Comparison of ENCODE assay signal across 1 cellular context in the genomic region with DNA sequence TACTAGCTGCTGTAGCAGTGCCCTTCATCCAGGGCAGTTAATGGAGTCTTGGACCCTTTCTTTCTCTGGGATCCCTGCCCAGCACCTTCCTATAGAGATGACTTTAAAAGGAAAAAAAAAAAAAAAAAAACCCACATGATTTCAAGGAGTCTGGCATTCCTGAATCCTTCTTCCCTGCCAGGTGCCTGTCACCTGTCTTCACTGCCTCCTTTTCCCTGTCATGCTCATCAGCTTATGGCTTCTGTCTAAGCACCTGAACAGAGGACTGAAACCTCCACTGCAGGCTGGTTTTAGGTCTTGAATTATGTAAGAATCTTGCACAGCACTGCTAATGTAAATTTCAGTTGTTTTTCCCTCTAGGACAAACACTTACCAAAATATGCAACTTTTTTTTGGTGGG.
TF ChIP-seq lines count a peak whose summit lies in the region.

No MANE protein-coding gene starts in this region.

TF ChIP-seq in K562, 482 proteins besides CTCF, POLR2A, EP300 and RAD21:
- TF ChIP-seq, protein P1, sequence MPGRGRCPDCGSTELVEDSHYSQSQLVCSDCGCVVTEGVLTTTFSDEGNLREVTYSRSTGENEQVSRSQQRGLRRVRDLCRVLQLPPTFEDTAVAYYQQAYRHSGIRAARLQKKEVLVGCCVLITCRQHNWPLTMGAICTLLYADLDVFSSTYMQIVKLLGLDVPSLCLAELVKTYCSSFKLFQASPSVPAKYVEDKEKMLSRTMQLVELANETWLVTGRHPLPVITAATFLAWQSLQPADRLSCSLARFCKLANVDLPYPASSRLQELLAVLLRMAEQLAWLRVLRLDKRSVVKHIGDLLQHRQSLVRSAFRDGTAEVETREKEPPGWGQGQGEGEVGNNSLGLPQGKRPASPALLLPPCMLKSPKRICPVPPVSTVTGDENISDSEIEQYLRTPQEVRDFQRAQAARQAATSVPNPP (IDR thresholded peaks at IDR 0.05; ENCODE audit: borderline replicate concordance, insufficient read depth, insufficient read length): no peak
- TF ChIP-seq ID3 (CRISPR knock-in tag; IDR thresholded peaks at IDR 0.05) (no peak), ID3 (tag; IDR thresholded peaks at IDR 0.05) (no peak), ZC3H11A (IDR thresholded peaks at IDR 0.05; ENCODE audit: low read depth, low read length) (no peak), TCF15 (CRISPR knock-in tag; IDR thresholded peaks at IDR 0.05) (no peak), ZBED1 (IDR thresholded peaks at IDR 0.05) (no peak), PML (IDR thresholded peaks at IDR 0.05; ENCODE audit: low read length) (no peak), ZNF133 (CRISPR knock-in tag; IDR thresholded peaks at IDR 0.05) (no peak), NCOA2 (IDR thresholded peaks at IDR 0.05; ENCODE audit: partially characterized antibody in 2 of 2) (no peak), RBM22 (IDR thresholded peaks at IDR 0.05; ENCODE audit: low read depth, low read length, poor library complexity, severe bottlenecking) (no peak), ZNF175 (CRISPR knock-in tag; IDR thresholded peaks at IDR 0.05; ENCODE audit: low read depth) (no peak), POLR2H (tag; IDR thresholded peaks at IDR 0.05; ENCODE audit: low read depth) (no peak), ZNF551 (CRISPR knock-in tag; IDR thresholded peaks at IDR 0.05) (no peak), DIDO1 (tag; IDR thresholded peaks at IDR 0.05; ENCODE audit: low read depth) (no peak), TEAD2 (tag; IDR thresholded peaks at IDR 0.05) (no peak), ELK3 (CRISPR knock-in tag; IDR thresholded peaks at IDR 0.05) (no peak), ZFP36 (IDR thresholded peaks at IDR 0.05; ENCODE audit: low read depth, low read length, partially characterized antibody) (no peak), BMI1 (IDR thresholded peaks at IDR 0.05; ENCODE audit: low read length) (no peak), ZNF354B (CRISPR knock-in tag; IDR thresholded peaks at IDR 0.05) (no peak)
- TF ChIP-seq, protein P2, sequence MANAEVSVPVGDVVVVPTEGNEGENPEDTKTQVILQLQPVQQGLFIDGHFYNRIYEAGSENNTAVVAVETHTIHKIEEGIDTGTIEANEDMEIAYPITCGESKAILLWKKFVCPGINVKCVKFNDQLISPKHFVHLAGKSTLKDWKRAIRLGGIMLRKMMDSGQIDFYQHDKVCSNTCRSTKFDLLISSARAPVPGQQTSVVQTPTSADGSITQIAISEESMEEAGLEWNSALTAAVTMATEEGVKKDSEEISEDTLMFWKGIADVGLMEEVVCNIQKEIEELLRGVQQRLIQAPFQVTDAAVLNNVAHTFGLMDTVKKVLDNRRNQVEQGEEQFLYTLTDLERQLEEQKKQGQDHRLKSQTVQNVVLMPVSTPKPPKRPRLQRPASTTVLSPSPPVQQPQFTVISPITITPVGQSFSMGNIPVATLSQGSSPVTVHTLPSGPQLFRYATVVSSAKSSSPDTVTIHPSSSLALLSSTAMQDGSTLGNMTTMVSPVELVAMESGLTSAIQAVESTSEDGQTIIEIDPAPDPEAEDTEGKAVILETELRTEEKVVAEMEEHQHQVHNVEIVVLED (CRISPR knock-in tag; IDR thresholded peaks at IDR 0.05): no peak
